8 cellular contexts compared by ENCODE assay signal in the genomic region with DNA sequence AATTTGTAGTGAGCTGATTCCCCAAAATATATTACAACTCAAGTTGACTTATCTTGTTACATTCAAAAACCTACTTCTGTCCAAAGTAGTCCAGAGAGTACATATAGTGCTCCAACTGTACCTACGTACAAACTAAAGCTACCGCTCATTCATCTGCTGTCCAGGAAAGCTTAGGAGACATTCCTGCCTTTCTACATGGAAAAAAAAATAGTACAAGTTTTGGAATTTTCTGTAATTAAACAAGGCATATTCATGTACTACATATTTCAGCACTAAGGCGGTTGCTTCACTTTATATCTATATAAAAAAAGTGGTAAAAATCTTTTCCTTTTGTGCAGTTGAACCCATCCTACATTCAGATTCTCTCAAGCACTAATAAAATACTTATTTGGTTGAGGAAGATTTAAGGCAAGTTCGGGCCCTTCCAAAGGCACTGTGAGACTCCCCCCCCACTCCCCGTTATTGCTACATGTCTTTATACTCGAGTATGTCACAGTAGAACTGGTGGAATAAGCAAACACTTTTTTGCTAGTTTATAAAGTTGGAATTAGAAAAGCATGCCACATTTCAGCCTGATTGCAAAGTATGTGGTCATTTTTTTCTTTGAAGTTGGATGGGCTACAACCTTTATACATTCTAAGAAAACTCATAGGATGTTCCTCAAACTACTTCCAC. TPM values are rescaled to one million over a fixed set of nuclear protein-coding genes. Genes with fewer than 3 reads are reported as not detected.
DNase-seq lines count a peak whose midpoint lies in the region; ATAC-seq, FAIRE-seq and TF ChIP-seq lines count a peak whose summit lies in the region.

No MANE protein-coding gene starts in this region.

- intact Hi-C loops in ovary (cut with DNase I), result loop anchor here in 2 of 4 donors (5.0 to 10.0 kb wide), 6 partner anchors 82 to 368 kb away; no protein-coding TSS in a partner anchor

- H3K27ac ChIP-seq in RWPE2 (ENCODE audit: poor library complexity, severe bottlenecking) (peak overlapping the region; percentile 97), epithelial cell of prostate (peak overlapping the region; percentile 98), ovary (peak overlapping the region in 1 of 2 donors; percentile 90)

- H3K9me3 ChIP-seq in ES-I3 (ENCODE audit: control insufficient read depth, insufficient read depth, low read length), result no peaks in the 10 kb centered on the region
- no peaks in the 10 kb centered on the region for H3K9me3 ChIP-seq in RWPE2 (ENCODE audit: severe bottlenecking)
- no peaks in the 10 kb centered on the region for H3K9me3 ChIP-seq in ovary

- no peak for TF ChIP-seq EP300 in ovary (IDR thresholded peaks at IDR 0.05)

- peak overlapping the region; percentile 50 for H3K9ac ChIP-seq in ES-I3 (ENCODE audit: low read depth, low read length)

- no peak for DNase-seq in RWPE2 (ENCODE audit: low spot score)
- DNase-seq in epithelial cell of prostate (ENCODE audit: low read depth, low spot score), result no peak
- DNase-seq in ovary, result no peak
- no peak for DNase-seq in urothelium cell line (ENCODE audit: low spot score)
- DNase-seq in RCC 7860 (ENCODE audit: low spot score), result no peak
- no peak for DNase-seq in NCI-H2227 (lab: John Stamatoyannopoulos, UW; ENCODE audit: unreplicated experiment)

- no peak for TF ChIP-seq POLR2A in ovary (IDR thresholded peaks at IDR 0.05)

- 3 to 4% (median 3%) methylated on average over 6 of the region's 6 CpGs for WGBS in ovary, 3 donors

- no peak for TF ChIP-seq CTCF in RWPE2 (IDR thresholded peaks at IDR 0.05; ENCODE audit: poor library complexity, severe bottlenecking)
- no peak for TF ChIP-seq CTCF in ovary (IDR thresholded peaks at IDR 0.05)

- peaks cover 7% of the 10 kb centered on the region for H3K36me3 ChIP-seq in ES-I3 (ENCODE audit: insufficient read depth, low read length)
- H3K36me3 ChIP-seq in RWPE2 (ENCODE audit: low read depth), result peaks cover 42% of the 10 kb centered on the region
- H3K36me3 ChIP-seq in ovary, result no peaks in the 10 kb centered on the region

- H3K27me3 ChIP-seq in RWPE2 (ENCODE audit: insufficient read depth, poor library complexity, severe bottlenecking) (no peaks in the 10 kb centered on the region), ovary (no peaks in the 10 kb centered on the region)

- no peak for ATAC-seq in RWPE2 (ENCODE audit: low read depth)
- ATAC-seq in GM18868 (IDR thresholded peaks at IDR 0.05; ENCODE audit: unreplicated experiment), result no peak

- H3K4me1 ChIP-seq in ES-I3 (ENCODE audit: insufficient read depth, low read length) (peaks cover 23% of the 10 kb centered on the region), RWPE2 (ENCODE audit: insufficient read depth, poor library complexity, severe bottlenecking) (peaks cover 23% of the 10 kb centered on the region), ovary (ENCODE audit: insufficient read depth) (peaks cover 23% of the 10 kb centered on the region)

- FAIRE-seq in urothelium cell line (lab: Jason Lieb, UNC), result no peak
- no peak for FAIRE-seq in RCC 7860 (lab: Jason Lieb, UNC)

- H3K4me3 ChIP-seq in RWPE2 (ENCODE audit: severe bottlenecking) (peak overlapping the region; percentile 85), ovary (peak overlapping the region; percentile 77)

RNA-seq across cellular contexts. Expression of gene ZFP36L2, which starts 3.8 kb away (rescaled TPM):
- total RNA-seq in ovary, result 100 to 1,000 TPM; 115 to 369 (median 254) TPM
- 100 to 1,000 TPM; 162 to 169 TPM for polyA plus RNA-seq in ovary
